Comparison of ENCODE assay signal across 16 cellular contexts in the genomic region with DNA sequence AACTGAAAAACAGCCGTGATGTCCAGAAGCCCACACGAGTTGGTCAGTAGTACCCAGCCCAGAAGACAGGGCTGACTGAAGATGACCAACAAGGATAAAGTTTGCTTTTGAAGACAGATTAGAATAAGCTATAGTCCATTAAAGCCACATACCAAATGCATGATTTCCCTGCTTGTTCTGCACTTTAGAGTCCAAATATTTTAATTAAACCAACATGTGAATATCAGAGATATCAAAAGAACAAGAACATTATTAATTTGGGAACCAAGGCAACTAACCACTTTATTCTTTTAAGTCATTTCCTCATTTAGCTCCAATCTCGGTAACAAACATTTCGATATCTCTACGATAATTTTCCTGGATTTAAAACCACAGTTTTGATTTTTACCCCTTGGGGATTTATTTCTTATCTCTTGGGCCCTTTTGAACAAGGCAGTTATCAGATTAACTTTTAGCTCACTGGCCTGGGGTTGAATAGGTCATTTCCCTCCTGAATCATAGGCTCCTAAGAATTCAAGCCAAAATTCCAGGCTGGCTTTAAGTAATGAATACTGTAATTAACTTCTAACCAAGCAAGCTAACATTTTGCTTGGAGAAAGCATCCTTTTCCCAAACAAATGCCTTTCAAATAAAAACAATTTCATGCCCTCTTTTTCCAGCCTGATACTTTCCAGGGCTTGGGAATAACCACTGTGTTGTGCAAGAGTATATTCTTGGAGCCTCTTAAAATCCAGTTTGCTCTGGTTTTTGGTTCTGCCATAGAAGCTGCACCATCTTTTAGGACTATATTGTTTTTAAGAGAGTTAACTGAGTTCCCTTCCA.
DNase-seq lines count a peak whose midpoint lies in the region; ATAC-seq and TF ChIP-seq lines count a peak whose summit lies in the region.
"Had no signal": no experiment of that assay in that cellular context is flagged by ENCODE, and none has a peak within 500 bp of the region (broad histone marks: within the 10 kb centered on the region; RNA-seq: fewer than 3 reads in every experiment).

No MANE protein-coding gene starts in this region.

- no peaks in the 10 kb centered on the region for H3K4me1 Mint-ChIP-seq in stimulated activated effector memory CD8-positive, alpha-beta T cell treated with anti-CD3 and anti-CD28 coated beads, Interleukin-12 subunit alpha, Interleukin-12 subunit beta, amount 100 ng/mL, for 72 hours
- H3K4me1 Mint-ChIP-seq: B cell had no signal

- H3K36me3 Mint-ChIP-seq in stimulated activated effector memory CD8-positive, alpha-beta T cell treated with anti-CD3 and anti-CD28 coated beads, Interleukin-12 subunit alpha, Interleukin-12 subunit beta, amount 100 ng/mL, for 72 hours = no peaks in the 10 kb centered on the region
- H3K36me3 Mint-ChIP-seq: T-cell had no signal

- no peak overlapping the region for H3K27ac Mint-ChIP-seq in stimulated activated effector memory CD8-positive, alpha-beta T cell treated with anti-CD3 and anti-CD28 coated beads, Interleukin-12 subunit alpha, Interleukin-12 subunit beta, amount 100 ng/mL, for 72 hours
- H3K27ac Mint-ChIP-seq: activated naive CD4-positive, alpha-beta T cell treated with anti-CD3 and anti-CD28 coated beads for 36 hours; B cell; dendritic cell treated with granulocyte-macrophage colony-stimulating factor and Interleukin-4, amounts not matched to agents 40 ng/mL and 50 ng/mL, for 4 days; T-cell had no signal

- POLR2A ChIA-PET in BJ (lab: Charles Lee) = no interaction called here

- intact Hi-C loops in left cardiac atrium (cut with DNase I) (no loop called here), sciatic nerve (cut with DNase I) (no loop called here)

- TF ChIP-seq CTCF in BJ (IDR thresholded peaks at IDR 0.05; ENCODE audit: insufficient read depth, low read depth, low read length) = no peak

- CTCF ChIA-PET in BJ (lab: Yijun Ruan, JAX) = interaction anchor here (0.7 to 1.7 kb wide), 4 partner anchors 11 to 851 kb away, joined by 3 to 7 read pairs (median 4); no protein-coding TSS in a partner anchor

- no peak overlapping the region for H3K4me3 Mint-ChIP-seq in stimulated activated effector memory CD8-positive, alpha-beta T cell treated with anti-CD3 and anti-CD28 coated beads, Interleukin-12 subunit alpha, Interleukin-12 subunit beta, amount 100 ng/mL, for 72 hours
- H3K4me3 Mint-ChIP-seq: activated naive CD4-positive, alpha-beta T cell treated with anti-CD3 and anti-CD28 coated beads for 36 hours; B cell; dendritic cell treated with granulocyte-macrophage colony-stimulating factor and Interleukin-4, amounts not matched to agents 40 ng/mL and 50 ng/mL, for 4 days; T-cell had no signal

- ATAC-seq in left cardiac atrium = peak; percentile 38 to 60
- peak; percentile 76 for ATAC-seq in sciatic nerve
- no peak for ATAC-seq in HG02763 (IDR thresholded peaks at IDR 0.05; ENCODE audit: unreplicated experiment)
- no peak for ATAC-seq in stimulated activated effector memory CD8-positive, alpha-beta T cell treated with anti-CD3 and anti-CD28 coated beads, Interleukin-12 subunit alpha, Interleukin-12 subunit beta, amount 100 ng/mL, for 72 hours
- ATAC-seq: T-cell had no signal

- peak overlapping the region; percentile 14 for H3K27ac ChIP-seq in angular gyrus (ENCODE audit: low read depth, low read length)

- H3K9me3 Mint-ChIP-seq in stimulated activated effector memory CD8-positive, alpha-beta T cell treated with anti-CD3 and anti-CD28 coated beads, Interleukin-12 subunit alpha, Interleukin-12 subunit beta, amount 100 ng/mL, for 72 hours = no peaks in the 10 kb centered on the region
- H3K9me3 Mint-ChIP-seq: activated naive CD4-positive, alpha-beta T cell treated with anti-CD3 and anti-CD28 coated beads for 36 hours; dendritic cell treated with granulocyte-macrophage colony-stimulating factor and Interleukin-4, amounts not matched to agents 40 ng/mL and 50 ng/mL, for 4 days; T-cell had no signal

- H3K36me3 ChIP-seq in BJ (ENCODE audit: control insufficient read depth, insufficient read depth, low read length) = no peaks in the 10 kb centered on the region

- DNase-seq in BJ (ENCODE audit: low read depth) (peak; percentile 62), left cardiac atrium (no peak), sciatic nerve (ENCODE audit: low spot score) (no peak), kidney tubule cell (ENCODE audit: low spot score) (no peak), glomerular visceral epithelial cell (ENCODE audit: extremely low spot score) (no peak)
- no peak for DNase-seq in stimulated activated effector memory CD8-positive, alpha-beta T cell treated with anti-CD3 and anti-CD28 coated beads, Interleukin-12 subunit alpha, Interleukin-12 subunit beta, amount 100 ng/mL, for 72 hours (ENCODE audit: low spot score in 2 of 2)
- DNase-seq: activated CD4-positive, alpha-beta T cell treated with anti-CD3 and anti-CD28 coated beads for 4 hours; activated naive CD4-positive, alpha-beta T cell treated with anti-CD3 and anti-CD28 coated beads for 36 hours; hippocampal formation; Karpas-422; midbrain; T-cell had no signal

- no peaks in the 10 kb centered on the region for H3K27me3 ChIP-seq in BJ (ENCODE audit: control insufficient read depth, insufficient read depth, low read length)

- no peak overlapping the region for H3K4me3 ChIP-seq in BJ (ENCODE audit: low read depth, low read length)

Comparison
In these comparisons a context has a peak if more than half of its experiments do, and no peak if none do; other contexts are left out.
1. ATAC-seq: peak in left cardiac atrium (2 of 2) and sciatic nerve (single experiment); none in HG02763 (single experiment) and stimulated activated effector memory CD8-positive, alpha-beta T cell treated with anti-CD3 and anti-CD28 coated beads, Interleukin-12 subunit alpha, Interleukin-12 subunit beta, amount 100 ng/mL, for 72 hours (single experiment).